Comparison of ENCODE assay signal across 18 cellular contexts in the genomic region with DNA sequence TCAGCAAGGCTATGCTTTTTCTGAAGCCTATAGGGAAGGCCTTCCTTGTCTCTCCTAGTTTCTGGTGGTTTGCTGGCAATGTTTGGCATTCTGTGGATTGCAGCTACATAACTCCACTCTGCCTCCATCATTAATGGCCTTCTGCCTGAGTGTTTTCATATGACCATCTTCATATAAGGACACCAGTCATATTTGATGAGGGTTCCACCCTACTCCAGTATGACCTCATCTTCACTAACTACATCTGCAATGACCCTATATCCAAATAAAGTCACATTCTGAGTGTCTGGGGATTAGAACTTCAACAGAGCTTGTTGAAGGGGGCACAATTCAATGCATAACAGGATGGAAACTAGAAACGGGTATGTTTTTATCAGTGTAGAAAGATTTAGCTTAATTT. TPM values are rescaled to one million over a fixed set of nuclear protein-coding genes. Genes with fewer than 3 reads are reported as not detected.
A peak's percentile ranks its signal among the peaks of the same experiment; 100 is the strongest.
DNase-seq lines count a peak whose midpoint lies in the region; ATAC-seq, FAIRE-seq and TF ChIP-seq lines count a peak whose summit lies in the region.
"Had no signal": no experiment of that assay in that cellular context is flagged by ENCODE, and none has a peak within 500 bp of the region (broad histone marks: within the 10 kb centered on the region; RNA-seq: fewer than 3 reads in every experiment).

No MANE protein-coding gene starts in this region.

- H3K4me1 ChIP-seq in HEK293 (ENCODE audit: control insufficient read depth, insufficient read depth, low read length): peaks cover 5% of the 10 kb centered on the region; the same call in 1 of the 2 replicates
- H3K4me1 ChIP-seq in ascending aorta: peaks cover 0 to 10% of the 10 kb centered on the region in 2 donors
- peaks cover 29% of the 10 kb centered on the region for H3K4me1 ChIP-seq in lower lobe of right lung

- CTCF ChIA-PET in HEK293 (lab: Yijun Ruan, JAX): interaction anchor here (0.7 to 1.7 kb wide), 5 partner anchors 21 to 280 kb away, joined by 3 to 9 read pairs (median 3); no protein-coding TSS in a partner anchor

- H3K4me3 ChIP-seq in HEK293 (ENCODE audit: low read depth, low read length) (no peak overlapping the region), ascending aorta (no peak overlapping the region), lower lobe of right lung (no peak overlapping the region)
- H3K4me3 ChIP-seq: thyroid gland had no signal

- no peak for FAIRE-seq in frontal cortex (lab: Jason Lieb, UNC)

- DNase-seq in ascending aorta (ENCODE audit: low spot score in 2 of 2) (no peak), lower lobe of right lung (no peak), frontal cortex (ENCODE audit: low spot score in 2 of 2) (no peak), C1 segment of cervical spinal cord (lab: John Stamatoyannopoulos, UW) (no peak), germinal center (ENCODE audit: low spot score) (no peak)
- DNase-seq: activated CD4-positive, alpha-beta memory T cell treated with anti-CD3 and anti-CD28 coated beads for 36 hours; activated CD4-positive, CD25-positive, alpha-beta regulatory T cell; effector CD8-positive, alpha-beta T cell; GDM1; NCI-H1105; NCI-H1930; NCI-H526; stimulated activated CD4-positive, alpha-beta T cell treated with anti-CD3 and anti-CD28 coated beads, Interleukin-4, amount 100 ng/mL, for 1 hour; stimulated activated naive B cell treated with anti-CD40 and anti-IgM and Interleukin-4, amounts not matched to agents 10 μg/mL and 1 μg/mL and 100 μg/mL, for 72 hours; thyroid gland had no signal

- no peaks in the 10 kb centered on the region for H3K36me3 ChIP-seq in HEK293 (ENCODE audit: control insufficient read depth in 2 of 2, insufficient read depth in 1 of 2, low read length in 2 of 2)
- peaks cover 0 to 15% of the 10 kb centered on the region in 2 donors for H3K36me3 ChIP-seq in ascending aorta
- peaks cover 22% of the 10 kb centered on the region for H3K36me3 ChIP-seq in lower lobe of right lung
- H3K36me3 ChIP-seq: thyroid gland had no signal

- TF ChIP-seq CTCF in HEK293 (tag by site-specific recombination; IDR thresholded peaks at IDR 0.05): no peak
- TF ChIP-seq CTCF in ascending aorta (IDR thresholded peaks at IDR 0.05): no peak
- TF ChIP-seq CTCF in lower lobe of right lung (IDR thresholded peaks at IDR 0.05): no peak

- H3K27me3 ChIP-seq in ascending aorta: no peaks in the 10 kb centered on the region
- no peaks in the 10 kb centered on the region for H3K27me3 ChIP-seq in lower lobe of right lung (ENCODE audit: low read depth)
- H3K27me3 ChIP-seq: thyroid gland had no signal

- intact Hi-C loops in ascending aorta (cut with DNase I) (no loop called here), lower lobe of right lung (cut with DNase I) (no loop called here)

- no peak for ATAC-seq in lower lobe of right lung
- ATAC-seq: stimulated activated naive B cell treated with anti-CD40 and anti-IgM and Interleukin-4, amounts not matched to agents 10 μg/mL and 1 μg/mL and 100 μg/mL, for 72 hours had no signal

- POLR2A ChIA-PET in HEK293 (lab: Yijun Ruan, JAX): no interaction called here

- H3K27ac ChIP-seq in HEK293 (ENCODE audit: extremely low read depth, low read depth, low read length) (no peak overlapping the region; the same call in 1 of the 2 replicates), ascending aorta (peak overlapping the region; percentile 65 to 72), lower lobe of right lung (peak overlapping the region; percentile 5), temporal lobe (ENCODE audit: low read depth, low read length) (peak overlapping the region; percentile 17)
- H3K27ac ChIP-seq: thyroid gland had no signal

- H3K9me3 ChIP-seq in HEK293 (ENCODE audit: control insufficient read depth, insufficient read depth, low read depth, low read length) (no peaks in the 10 kb centered on the region), ascending aorta (no peaks in the 10 kb centered on the region), lower lobe of right lung (no peaks in the 10 kb centered on the region)
- H3K9me3 ChIP-seq: thyroid gland had no signal

TF ChIP-seq in HEK293, 187 proteins besides CTCF, POLR2A, EP300 and RAD21 (continues in another document):
- no peak for TF ChIP-seq ZNF221 (tag by site-specific recombination; IDR thresholded peaks at IDR 0.05; ENCODE audit: borderline replicate concordance)
- no peak for TF ChIP-seq ZNF792 (tag by site-specific recombination; IDR thresholded peaks at IDR 0.05)
- TF ChIP-seq, protein P1, sequence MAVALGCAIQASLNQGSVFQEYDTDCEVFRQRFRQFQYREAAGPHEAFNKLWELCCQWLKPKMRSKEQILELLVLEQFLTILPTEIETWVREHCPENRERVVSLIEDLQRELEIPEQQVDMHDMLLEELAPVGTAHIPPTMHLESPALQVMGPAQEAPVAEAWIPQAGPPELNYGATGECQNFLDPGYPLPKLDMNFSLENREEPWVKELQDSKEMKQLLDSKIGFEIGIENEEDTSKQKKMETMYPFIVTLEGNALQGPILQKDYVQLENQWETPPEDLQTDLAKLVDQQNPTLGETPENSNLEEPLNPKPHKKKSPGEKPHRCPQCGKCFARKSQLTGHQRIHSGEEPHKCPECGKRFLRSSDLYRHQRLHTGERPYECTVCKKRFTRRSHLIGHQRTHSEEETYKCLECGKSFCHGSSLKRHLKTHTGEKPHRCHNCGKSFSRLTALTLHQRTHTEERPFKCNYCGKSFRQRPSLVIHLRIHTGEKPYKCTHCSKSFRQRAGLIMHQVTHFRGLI (tag by site-specific recombination; IDR thresholded peaks at IDR 0.05): no peak
- TF ChIP-seq, protein P2, sequence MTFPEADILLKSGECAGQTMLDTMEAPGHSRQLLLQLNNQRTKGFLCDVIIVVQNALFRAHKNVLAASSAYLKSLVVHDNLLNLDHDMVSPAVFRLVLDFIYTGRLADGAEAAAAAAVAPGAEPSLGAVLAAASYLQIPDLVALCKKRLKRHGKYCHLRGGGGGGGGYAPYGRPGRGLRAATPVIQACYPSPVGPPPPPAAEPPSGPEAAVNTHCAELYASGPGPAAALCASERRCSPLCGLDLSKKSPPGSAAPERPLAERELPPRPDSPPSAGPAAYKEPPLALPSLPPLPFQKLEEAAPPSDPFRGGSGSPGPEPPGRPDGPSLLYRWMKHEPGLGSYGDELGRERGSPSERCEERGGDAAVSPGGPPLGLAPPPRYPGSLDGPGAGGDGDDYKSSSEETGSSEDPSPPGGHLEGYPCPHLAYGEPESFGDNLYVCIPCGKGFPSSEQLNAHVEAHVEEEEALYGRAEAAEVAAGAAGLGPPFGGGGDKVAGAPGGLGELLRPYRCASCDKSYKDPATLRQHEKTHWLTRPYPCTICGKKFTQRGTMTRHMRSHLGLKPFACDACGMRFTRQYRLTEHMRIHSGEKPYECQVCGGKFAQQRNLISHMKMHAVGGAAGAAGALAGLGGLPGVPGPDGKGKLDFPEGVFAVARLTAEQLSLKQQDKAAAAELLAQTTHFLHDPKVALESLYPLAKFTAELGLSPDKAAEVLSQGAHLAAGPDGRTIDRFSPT (tag by site-specific recombination; IDR thresholded peaks at IDR 0.05): no peak
- 0 out of 2 replicates have a peak, but pooled peaks have one; percentile 34 for TF ChIP-seq ZNF335 (tag by site-specific recombination; conservative IDR thresholded peaks at IDR 0.05)
- TF ChIP-seq, protein P3, sequence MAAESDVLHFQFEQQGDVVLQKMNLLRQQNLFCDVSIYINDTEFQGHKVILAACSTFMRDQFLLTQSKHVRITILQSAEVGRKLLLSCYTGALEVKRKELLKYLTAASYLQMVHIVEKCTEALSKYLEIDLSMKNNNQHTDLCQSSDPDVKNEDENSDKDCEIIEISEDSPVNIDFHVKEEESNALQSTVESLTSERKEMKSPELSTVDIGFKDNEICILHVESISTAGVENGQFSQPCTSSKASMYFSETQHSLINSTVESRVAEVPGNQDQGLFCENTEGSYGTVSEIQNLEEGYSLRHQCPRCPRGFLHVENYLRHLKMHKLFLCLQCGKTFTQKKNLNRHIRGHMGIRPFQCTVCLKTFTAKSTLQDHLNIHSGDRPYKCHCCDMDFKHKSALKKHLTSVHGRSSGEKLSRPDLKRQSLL (tag by site-specific recombination; IDR thresholded peaks at IDR 0.05): 0 out of 2 replicates have a peak, but pooled peaks have one; percentile 4
- TF ChIP-seq ZNF248 (tag by site-specific recombination; IDR thresholded peaks at IDR 0.05): no peak
- TF ChIP-seq ZNF366 (tag by site-specific recombination; conservative IDR thresholded peaks at IDR 0.05): no peak
- TF ChIP-seq, protein P4, sequence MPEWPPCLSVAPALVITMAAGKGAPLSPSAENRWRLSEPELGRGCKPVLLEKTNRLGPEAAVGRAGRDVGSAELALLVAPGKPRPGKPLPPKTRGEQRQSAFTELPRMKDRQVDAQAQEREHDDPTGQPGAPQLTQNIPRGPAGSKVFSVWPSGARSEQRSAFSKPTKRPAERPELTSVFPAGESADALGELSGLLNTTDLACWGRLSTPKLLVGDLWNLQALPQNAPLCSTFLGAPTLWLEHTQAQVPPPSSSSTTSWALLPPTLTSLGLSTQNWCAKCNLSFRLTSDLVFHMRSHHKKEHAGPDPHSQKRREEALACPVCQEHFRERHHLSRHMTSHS (tag by site-specific recombination; IDR thresholded peaks at IDR 0.05): no peak
- TF ChIP-seq ZNF19 (tag by site-specific recombination; IDR thresholded peaks at IDR 0.05; ENCODE audit: low read depth): no peak
- TF ChIP-seq, protein P5, sequence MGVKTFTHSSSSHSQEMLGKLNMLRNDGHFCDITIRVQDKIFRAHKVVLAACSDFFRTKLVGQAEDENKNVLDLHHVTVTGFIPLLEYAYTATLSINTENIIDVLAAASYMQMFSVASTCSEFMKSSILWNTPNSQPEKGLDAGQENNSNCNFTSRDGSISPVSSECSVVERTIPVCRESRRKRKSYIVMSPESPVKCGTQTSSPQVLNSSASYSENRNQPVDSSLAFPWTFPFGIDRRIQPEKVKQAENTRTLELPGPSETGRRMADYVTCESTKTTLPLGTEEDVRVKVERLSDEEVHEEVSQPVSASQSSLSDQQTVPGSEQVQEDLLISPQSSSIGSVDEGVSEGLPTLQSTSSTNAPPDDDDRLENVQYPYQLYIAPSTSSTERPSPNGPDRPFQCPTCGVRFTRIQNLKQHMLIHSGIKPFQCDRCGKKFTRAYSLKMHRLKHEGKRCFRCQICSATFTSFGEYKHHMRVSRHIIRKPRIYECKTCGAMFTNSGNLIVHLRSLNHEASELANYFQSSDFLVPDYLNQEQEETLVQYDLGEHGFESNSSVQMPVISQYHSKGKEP (tag by site-specific recombination; IDR thresholded peaks at IDR 0.05): no peak
- no peak for TF ChIP-seq ZNF394 (tag by site-specific recombination; IDR thresholded peaks at IDR 0.05; ENCODE audit: borderline replicate concordance)
- TF ChIP-seq ZNF843 (tag by site-specific recombination; IDR thresholded peaks at IDR 0.05): no peak
- TF ChIP-seq ZXDB (tag by site-specific recombination; IDR thresholded peaks at IDR 0.05): no peak
- TF ChIP-seq ZNF510 (tag by site-specific recombination; IDR thresholded peaks at IDR 0.05; ENCODE audit: insufficient replicate concordance): no peak

RNA-seq across cellular contexts. Expression of a gene that starts 22.1 kb away (rescaled TPM):
- total RNA-seq in ascending aorta (156 TPM), lower lobe of right lung (531 TPM), temporal lobe (16.7 TPM), frontal cortex (17.5 TPM)

RNA-seq across cellular contexts. Expression of a gene that starts 47.4 kb away (rescaled TPM):
- total RNA-seq in ascending aorta (92.6 TPM), lower lobe of right lung (143 TPM), temporal lobe (19.2 TPM), frontal cortex (25.7 TPM)
- total RNA-seq: activated CD4-positive, alpha-beta memory T cell treated with anti-CD3 and anti-CD28 coated beads for 36 hours; activated T-helper 2 cell treated with anti-CD3 and anti-CD28 coated beads, Interferon-gamma antibody, Interleukin-2, Interleukin-4, amounts not matched to agents 10 μg/mL and 5 μg/mL and 100 μg/mL, durations not matched to agents 14 hours and 24 hours and 36 hours had no signal
